ENCODE assay signal across 1 cellular context in genomic region chr6:15200087-15200486, GRCh38.
TF ChIP-seq lines count a peak whose summit lies in the region.

No MANE protein-coding gene starts in this region.

TF ChIP-seq in K562, 482 proteins besides CTCF, POLR2A, EP300 and RAD21 (continued from another document):
- TF ChIP-seq CHD7 (IDR thresholded peaks at IDR 0.05; ENCODE audit: low read depth, low read length): no peak
- TF ChIP-seq MCM7 (IDR thresholded peaks at IDR 0.05): no peak
- TF ChIP-seq TEAD2 (tag; IDR thresholded peaks at IDR 0.05): no peak
- TF ChIP-seq NFE2L1 (tag; IDR thresholded peaks at IDR 0.05; ENCODE audit: borderline replicate concordance, low read depth): no peak
- TF ChIP-seq MECOM (CRISPR knock-in tag; IDR thresholded peaks at IDR 0.05): no peak
- TF ChIP-seq SP2 (IDR thresholded peaks at IDR 0.05; ENCODE audit: extremely low read depth, low read depth, low read length, poor library complexity, severe bottlenecking): no peak
- no peak for TF ChIP-seq NELFE (IDR thresholded peaks at IDR 0.05; ENCODE audit: insufficient read depth, insufficient read length)
- no peak for TF ChIP-seq HDAC6 (IDR thresholded peaks at IDR 0.05; ENCODE audit: low read depth, low read length)
- no peak for TF ChIP-seq CBX2 (IDR thresholded peaks at IDR 0.05; ENCODE audit: insufficient read depth, low read length, poor library complexity, severe bottlenecking)
- TF ChIP-seq FOS (IDR thresholded peaks at IDR 0.05; ENCODE audit: extremely low read depth, insufficient read length): no peak
- TF ChIP-seq NCOA6 (IDR thresholded peaks at IDR 0.05): no peak
- TF ChIP-seq ZNF830 (CRISPR knock-in tag; IDR thresholded peaks at IDR 0.05): no peak
- no peak for TF ChIP-seq HDAC2 (IDR thresholded peaks at IDR 0.05)
- TF ChIP-seq PRPF4 (IDR thresholded peaks at IDR 0.05; ENCODE audit: insufficient read depth, low read depth, low read length, poor library complexity, severe bottlenecking): no peak
- TF ChIP-seq ZBTB40 (IDR thresholded peaks at IDR 0.05): no peak
- TF ChIP-seq ZBTB40 (CRISPR knock-in tag; IDR thresholded peaks at IDR 0.05): no peak
- TF ChIP-seq RCOR1 (IDR thresholded peaks at IDR 0.05; ENCODE audit: borderline replicate concordance in 1 of 2, low read depth in 2 of 2, low read length in 2 of 2): no peak
TF ChIP-seq in K562: peak in this region for 0.
